In genomic region chr3:107082527-107082926, GRCh38 we compare ENCODE assay signal across 18 cellular contexts.
DNase-seq lines count a peak whose midpoint lies in the region; FAIRE-seq and TF ChIP-seq lines count a peak whose summit lies in the region.
"Had no signal": no experiment of that assay in that cellular context is flagged by ENCODE, and none has a peak within 500 bp of the region (broad histone marks: within the 10 kb centered on the region; RNA-seq: fewer than 3 reads in every experiment).

No MANE protein-coding gene starts in this region.

- CTCF ChIA-PET in A673 (lab: Charles Lee): no interaction called here

- intact Hi-C loops in A673 (cut with micrococcal nuclease; ENCODE audit: unreplicated experiment) (no loop called here), testis (cut with DNase I; ENCODE audit: low total_unique reads) (no loop called here)

- no peak for TF ChIP-seq CTCF in A673 (conservative IDR thresholded peaks at IDR 0.05; ENCODE audit: low read depth, low read length)
- no peak for TF ChIP-seq CTCF in bronchial epithelial cell (IDR thresholded peaks at IDR 0.05; ENCODE audit: insufficient read depth, low read length, severe bottlenecking)
- TF ChIP-seq CTCF in testis (IDR thresholded peaks at IDR 0.05): no peak

- 95 to 96% methylated on average over 3 of the region's 3 CpGs for WGBS in testis, 2 donors

- no peak for FAIRE-seq in bronchial epithelial cell (lab: Jason Lieb, UNC)
- FAIRE-seq: A549, H1 had no signal

- H3K9me3 ChIP-seq in A673 (ENCODE audit: low read depth, low read length, poor library complexity, severe bottlenecking) (no peaks in the 10 kb centered on the region), testis (no peaks in the 10 kb centered on the region)
- H3K9me3 ChIP-seq: A549; BLaER1 treated with 17β-estradiol and CSF1 and Interleukin-3, amounts not matched to agents 10 nM and 100 nM; SJCRH30 had no signal

- H3K27ac ChIP-seq in A673 (ENCODE audit: low read depth, low read length, poor library complexity, severe bottlenecking) (no peak overlapping the region), testis (no peak overlapping the region)
- H3K27ac ChIP-seq: A549; BLaER1 treated with 17β-estradiol and CSF1 and Interleukin-3, amounts not matched to agents 10 nM and 100 nM; PC-9; SJCRH30 had no signal

- TF ChIP-seq POLR2A in testis (IDR thresholded peaks at IDR 0.05): no peak

- H3K4me3 ChIP-seq in A673 (ENCODE audit: low read depth, low read length, poor library complexity, severe bottlenecking): no peak overlapping the region
- H3K4me3 ChIP-seq in bronchial epithelial cell (ENCODE audit: low read depth, low read length): no peak overlapping the region
- no peak overlapping the region for H3K4me3 ChIP-seq in testis
- H3K4me3 ChIP-seq: A549; BLaER1 treated with 17β-estradiol and CSF1 and Interleukin-3, amounts not matched to agents 10 nM and 100 nM; PC-9; SJCRH30 had no signal

- H3K4me1 ChIP-seq in A673 (ENCODE audit: insufficient read depth, low read length, poor library complexity, severe bottlenecking): peaks cover 7% of the 10 kb centered on the region
- no peaks in the 10 kb centered on the region for H3K4me1 ChIP-seq in testis
- H3K4me1 ChIP-seq: A549; BLaER1 treated with 17β-estradiol and CSF1 and Interleukin-3, amounts not matched to agents 10 nM and 100 nM; SJCRH30 had no signal

- H3K27me3 ChIP-seq in A673 (replicated peaks; ENCODE audit: insufficient read depth, low read depth, low read length, poor library complexity): no peaks in the 10 kb centered on the region
- H3K27me3 ChIP-seq in bronchial epithelial cell (ENCODE audit: control insufficient read depth, insufficient read depth, low read length): no peaks in the 10 kb centered on the region
- H3K27me3 ChIP-seq in testis: no peaks in the 10 kb centered on the region
- H3K27me3 ChIP-seq: BLaER1 treated with 17β-estradiol and CSF1 and Interleukin-3, amounts not matched to agents 10 nM and 100 nM; SJCRH30 had no signal

- POLR2A ChIA-PET in A673 (lab: Charles Lee; ENCODE audit: low non-redundant PET): no interaction called here

- H3K36me3 ChIP-seq in A673 (ENCODE audit: insufficient read depth, low read length, poor library complexity, severe bottlenecking) (no peaks in the 10 kb centered on the region), bronchial epithelial cell (ENCODE audit: control insufficient read depth, insufficient read depth, low read length) (no peaks in the 10 kb centered on the region), testis (ENCODE audit: low read depth, missing control alignments) (no peaks in the 10 kb centered on the region)
- H3K36me3 ChIP-seq: BLaER1 treated with 17β-estradiol and CSF1 and Interleukin-3, amounts not matched to agents 10 nM and 100 nM; SJCRH30 had no signal

- DNase-seq in A673 (ENCODE audit: low spot score) (peak; percentile 72), HCEC 1CT (peak; percentile 46), bronchial epithelial cell (ENCODE audit: low read depth) (peak; percentile 54), iris pigment epithelial cell (ENCODE audit: low read depth) (peak; percentile 34), NCI-H526 treated with DMSO at 0.1 percent for 48 hours (lab: John Stamatoyannopoulos, UW) (no peak), testis (no peak), DMS153 treated with DMSO at 0.1 percent for 48 hours (lab: John Stamatoyannopoulos, UW; ENCODE audit: unreplicated experiment) (no peak)
- DNase-seq: CD8-positive, alpha-beta T cell; KBM-7; MV-4-11; NCI-H187; NCI-H2107; NCI-H510A treated with DMSO at 0.1 percent for 48 hours; PC-9; SJCRH30 had no signal

- no TSS peak for BruUV-seq in A673 (replicated peaks; lab: Mats Ljungman, UMichigan)

Comparison
In these comparisons a context has a peak if more than half of its experiments do, and no peak if none do; other contexts are left out.
1. DNase-seq: peak in A673 (single experiment), HCEC 1CT (single experiment), bronchial epithelial cell (single experiment) and iris pigment epithelial cell (single experiment); none in NCI-H526 treated with DMSO at 0.1 percent for 48 hours (single experiment), testis (single experiment) and DMS153 treated with DMSO at 0.1 percent for 48 hours (single experiment).